In the genomic region with DNA sequence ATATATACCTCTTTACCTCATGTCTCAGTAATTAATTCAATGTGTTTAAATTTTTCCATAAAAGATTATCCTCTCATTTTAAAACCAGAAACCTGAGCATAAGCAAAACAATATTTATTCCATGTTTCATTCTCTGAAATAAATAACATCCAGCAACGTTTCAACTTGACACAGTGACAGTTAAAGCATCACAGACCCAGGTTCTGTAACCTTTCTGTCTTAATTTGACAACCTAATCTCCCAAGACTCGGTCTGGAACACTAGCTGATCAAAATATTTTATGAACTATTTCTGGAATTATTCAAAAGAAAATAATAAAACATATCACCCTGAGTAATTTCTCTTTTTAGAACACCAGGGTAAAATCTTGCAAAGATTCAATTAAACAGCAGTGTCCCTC, we compare ENCODE assay signal across 16 cellular contexts. TPM values are rescaled to one million over a fixed set of nuclear protein-coding genes. Genes with fewer than 3 reads are reported as not detected.
A peak's percentile ranks its signal among the peaks of the same experiment; 100 is the strongest.
DNase-seq lines count a peak whose midpoint lies in the region; FAIRE-seq and TF ChIP-seq lines count a peak whose summit lies in the region.
"Had no signal": no experiment of that assay in that cellular context is flagged by ENCODE, and none has a peak within 500 bp of the region (broad histone marks: within the 10 kb centered on the region; RNA-seq: fewer than 3 reads in every experiment).

No MANE protein-coding gene starts in this region.

- H3K9me3 ChIP-seq in SK-N-SH (no peaks in the 10 kb centered on the region), osteoblast (ENCODE audit: low read depth, low read length) (no peaks in the 10 kb centered on the region), uterus (no peaks in the 10 kb centered on the region)
- H3K9me3 ChIP-seq: BE2C, HAP-1 had no signal

- H2AFZ ChIP-seq in SK-N-SH (ENCODE audit: low read depth) (0 out of 2 replicates have a peak overlapping the region, but pooled peaks have one; percentile 39), osteoblast (ENCODE audit: low read length) (peak overlapping the region; percentile 23)

- no peaks in the 10 kb centered on the region for H3K4me1 Mint-ChIP-seq in type B pancreatic cell (ENCODE audit: unreplicated experiment)
- H3K4me1 Mint-ChIP-seq: CD4-positive, alpha-beta memory T cell had no signal

- no peaks in the 10 kb centered on the region for H3K36me3 Mint-ChIP-seq in type B pancreatic cell

- TF ChIP-seq RAD21 in SK-N-SH (IDR thresholded peaks at IDR 0.05; ENCODE audit: low read length): no peak

- H3K4me1 ChIP-seq in SK-N-SH (ENCODE audit: control insufficient read depth in 1 of 2, insufficient read depth in 2 of 2, low read depth in 1 of 2, low read length in 1 of 2) (peaks cover 0 to 9% of the 10 kb centered on the region in 2 experiments; a peak in 2 of 4 replicates), osteoblast (ENCODE audit: insufficient read depth, low read length) (no peaks in the 10 kb centered on the region), uterus (peaks cover 0 to 5% of the 10 kb centered on the region in 2 donors)
- H3K4me1 ChIP-seq: HAP-1 had no signal

- no peaks in the 10 kb centered on the region for H3K79me2 ChIP-seq in SK-N-SH (ENCODE audit: insufficient read depth)
- no peaks in the 10 kb centered on the region for H3K79me2 ChIP-seq in osteoblast (ENCODE audit: insufficient read depth, low read length)

- H3K27ac ChIP-seq in SK-N-SH (ENCODE audit: low read depth in 2 of 2, low read length in 1 of 2) (peak overlapping the region in 1 of 2 experiments; percentile 83; a peak in 2 of 4 replicates), osteoblast (ENCODE audit: low read depth, low read length) (no peak overlapping the region), uterus (peak overlapping the region; percentile 58 to 60)
- H3K27ac ChIP-seq: C4-2B, HL-60 had no signal

- H4K20me1 ChIP-seq in SK-N-SH (ENCODE audit: insufficient read depth): no peaks in the 10 kb centered on the region
- no peaks in the 10 kb centered on the region for H4K20me1 ChIP-seq in osteoblast (ENCODE audit: insufficient read depth, low read length)

- H3K4me3 Mint-ChIP-seq in type B pancreatic cell: no peak overlapping the region
- H3K4me3 Mint-ChIP-seq: CD4-positive, alpha-beta memory T cell had no signal

- H3K9ac ChIP-seq in SK-N-SH: no peak overlapping the region

- intact Hi-C loops in uterus (cut with DNase I; ENCODE audit: low total_unique reads): no loop called here

- H3K27me3 ChIP-seq in SK-N-SH (ENCODE audit: insufficient read depth) (no peaks in the 10 kb centered on the region), osteoblast (ENCODE audit: insufficient read depth, low read length) (no peaks in the 10 kb centered on the region), uterus (no peaks in the 10 kb centered on the region)
- H3K27me3 ChIP-seq: BE2C had no signal

- H3F3A ChIP-seq in SK-N-SH (replicated peaks; ENCODE audit: insufficient read depth): no peaks in the 10 kb centered on the region

- H3K9me3 Mint-ChIP-seq in type B pancreatic cell: peaks cover 6% of the 10 kb centered on the region
- H3K9me3 Mint-ChIP-seq: CD4-positive, alpha-beta memory T cell had no signal

- H3K4me3 ChIP-seq in SK-N-SH (ENCODE audit: low read depth in 2 of 2, low read length in 1 of 2) (no peak overlapping the region), osteoblast (ENCODE audit: insufficient read depth, low read length) (no peak overlapping the region), uterus (no peak overlapping the region)
- H3K4me3 ChIP-seq: GM12878, HAP-1 had no signal

- no peaks in the 10 kb centered on the region for H3K9me2 ChIP-seq in SK-N-SH

- H3K27me3 Mint-ChIP-seq in type B pancreatic cell: no peaks in the 10 kb centered on the region

- no peak overlapping the region for H3K4me2 ChIP-seq in SK-N-SH
- no peak overlapping the region for H3K4me2 ChIP-seq in osteoblast (ENCODE audit: insufficient read depth, low read length)

- POLR2A ChIA-PET in SK-N-SH (lab: Yijun Ruan, JAX): no interaction called here

- TF ChIP-seq POLR2A in uterus (IDR thresholded peaks at IDR 0.05): no peak

- peak; percentile 61 for FAIRE-seq in endometrium (lab: Jason Lieb, UNC)
- FAIRE-seq: GM12878, GM18507, H1 had no signal

- H3K27ac Mint-ChIP-seq in type B pancreatic cell: no peak overlapping the region
- H3K27ac Mint-ChIP-seq: CD4-positive, alpha-beta memory T cell had no signal

- 3% methylated on average over 2 of the region's 2 CpGs for WGBS in SK-N-SH (ENCODE audit: low lambda C conversion rate)

- H3K36me3 ChIP-seq in SK-N-SH (replicated peaks in 1 of 2; ENCODE audit: control insufficient read depth in 1 of 2, insufficient read depth in 2 of 2, low read length in 1 of 2): no peaks in the 10 kb centered on the region
- H3K36me3 ChIP-seq in osteoblast (ENCODE audit: insufficient read depth, low read length): no peaks in the 10 kb centered on the region
- H3K36me3 ChIP-seq in uterus: no peaks in the 10 kb centered on the region
- H3K36me3 ChIP-seq: BE2C, HAP-1 had no signal

- peak in 1 of 2 experiments; percentile 89; a peak in 2 of 4 replicates for TF ChIP-seq EP300 in SK-N-SH (IDR thresholded peaks at IDR 0.05; ENCODE audit: borderline replicate concordance in 1 of 2, low read depth in 1 of 2, low read length in 1 of 2)

- CTCF ChIA-PET in SK-N-SH (lab: Yijun Ruan, JAX): interaction anchor here (1.3 kb wide), 1 partner anchor 33 kb away, joined by 5 read pairs; no protein-coding TSS in a partner anchor

- DNase-seq in SK-N-SH (no peak), osteoblast (ENCODE audit: insufficient read length, low spot score, missing footprints) (no peak), uterus (no peak), type B pancreatic cell (ENCODE audit: extremely low spot score, unreplicated experiment) (no peak), NCI-H128 (lab: John Stamatoyannopoulos, UW; ENCODE audit: unreplicated experiment) (no peak), T-helper 9 cell (no peak)
- DNase-seq: BE2C; CD4-positive, alpha-beta memory T cell; DMS79 had no signal

- TF ChIP-seq CTCF in SK-N-SH (IDR thresholded peaks at IDR 0.05) (no peak), osteoblast (IDR thresholded peaks at IDR 0.05; ENCODE audit: extremely low read depth, low read depth, low read length) (no peak), uterus (IDR thresholded peaks at IDR 0.05) (no peak), type B pancreatic cell (conservative IDR thresholded peaks at IDR 0.05) (no peak)

TF ChIP-seq in SK-N-SH, 30 proteins besides CTCF, POLR2A, EP300 and RAD21:
- peak; percentile 57 for TF ChIP-seq TCF12 (IDR thresholded peaks at IDR 0.05)
- peak; percentile 66; the same call in 1 of the 2 replicates for TF ChIP-seq GATA2 (CRISPR knock-in tag; IDR thresholded peaks at IDR 0.05)
- TF ChIP-seq, protein P1, sequence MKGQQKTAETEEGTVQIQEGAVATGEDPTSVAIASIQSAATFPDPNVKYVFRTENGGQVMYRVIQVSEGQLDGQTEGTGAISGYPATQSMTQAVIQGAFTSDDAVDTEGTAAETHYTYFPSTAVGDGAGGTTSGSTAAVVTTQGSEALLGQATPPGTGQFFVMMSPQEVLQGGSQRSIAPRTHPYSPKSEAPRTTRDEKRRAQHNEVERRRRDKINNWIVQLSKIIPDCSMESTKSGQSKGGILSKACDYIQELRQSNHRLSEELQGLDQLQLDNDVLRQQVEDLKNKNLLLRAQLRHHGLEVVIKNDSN (IDR thresholded peaks at IDR 0.05; ENCODE audit: borderline replicate concordance, low read depth): no peak
- TF ChIP-seq RCOR1 (IDR thresholded peaks at IDR 0.05; ENCODE audit: low read length): peak; percentile 32; the same call in 1 of the 2 replicates
- no peak for TF ChIP-seq MEF2A (IDR thresholded peaks at IDR 0.05; ENCODE audit: borderline replicate concordance, low read depth)
- TF ChIP-seq, protein P2, sequence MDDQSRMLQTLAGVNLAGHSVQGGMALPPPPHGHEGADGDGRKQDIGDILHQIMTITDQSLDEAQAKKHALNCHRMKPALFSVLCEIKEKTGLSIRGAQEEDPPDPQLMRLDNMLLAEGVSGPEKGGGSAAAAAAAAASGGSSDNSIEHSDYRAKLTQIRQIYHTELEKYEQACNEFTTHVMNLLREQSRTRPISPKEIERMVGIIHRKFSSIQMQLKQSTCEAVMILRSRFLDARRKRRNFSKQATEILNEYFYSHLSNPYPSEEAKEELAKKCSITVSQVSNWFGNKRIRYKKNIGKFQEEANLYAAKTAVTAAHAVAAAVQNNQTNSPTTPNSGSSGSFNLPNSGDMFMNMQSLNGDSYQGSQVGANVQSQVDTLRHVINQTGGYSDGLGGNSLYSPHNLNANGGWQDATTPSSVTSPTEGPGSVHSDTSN (IDR thresholded peaks at IDR 0.05): peak; percentile 22; the same call in 1 of the 2 replicates

RNA-seq across cellular contexts. Expression of a gene that starts 40.3 kb away (rescaled TPM):
- 0.93 and 1.0 TPM in 2 replicates for polyA plus RNA-seq in SK-N-SH (2012; rRNA removed)
- 1.7 TPM in 2 replicates for polyA plus RNA-seq in SK-N-SH (2012; cell fraction: cytosol; rRNA removed)
- polyA plus RNA-seq in SK-N-SH (2012; cell fraction: nucleus; rRNA removed): 0.40 and 0.61 TPM in 2 replicates
- total RNA-seq in osteoblast (29.0 and 56.0 TPM in 2 replicates), uterus (100 to 1,000 TPM in 3 of 4 donors, 10 to 100 TPM in 1; 91.5 to 376 (median 127) TPM), type B pancreatic cell (ENCODE audit: low replicate concordance) (59.3 and 154 TPM in 2 replicates)
